In the genomic region with DNA sequence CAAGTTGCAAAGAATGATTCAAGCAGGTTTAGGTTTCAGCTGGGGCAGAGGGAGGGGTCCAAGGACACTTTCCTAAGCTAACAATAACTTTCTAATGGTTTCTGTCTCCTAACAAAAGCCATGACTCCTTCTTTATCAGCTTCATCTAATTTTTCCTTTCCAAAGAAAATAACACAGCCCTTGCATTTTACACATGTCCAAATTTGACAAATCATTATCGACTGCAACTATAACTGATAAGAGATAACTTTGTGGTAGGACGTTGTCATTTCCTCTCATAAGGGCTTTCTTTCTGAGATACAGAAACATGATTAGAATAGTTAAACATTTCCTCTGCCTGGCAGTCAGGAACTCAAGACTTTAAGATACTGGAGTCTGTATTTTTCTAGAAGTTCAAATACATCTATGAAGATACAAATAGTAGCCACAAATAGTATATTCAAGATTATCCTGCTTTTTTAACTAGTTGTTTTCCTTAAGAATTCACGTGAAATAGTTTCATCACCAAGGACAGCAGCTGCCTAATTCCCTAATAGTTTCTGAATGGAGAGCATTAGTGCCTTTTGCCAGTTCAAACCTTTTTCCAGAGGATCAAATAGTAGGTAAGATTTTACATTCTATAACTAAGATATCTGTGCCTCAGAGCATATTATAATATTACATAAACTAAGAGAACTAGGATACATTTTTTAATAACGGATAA, we compare ENCODE assay signal across 1 cellular context.
TF ChIP-seq lines count a peak whose summit lies in the region.

No MANE protein-coding gene starts in this region.

TF ChIP-seq in IMR-90, 13 proteins besides CTCF, POLR2A, EP300 and RAD21:
- TF ChIP-seq MAZ (IDR thresholded peaks at IDR 0.05; ENCODE audit: borderline replicate concordance, low read depth, low read length) (no peak), SMC3 (IDR thresholded peaks at IDR 0.05; ENCODE audit: low read depth, low read length) (no peak), BHLHE40 (IDR thresholded peaks at IDR 0.05; ENCODE audit: low read depth, low read length) (no peak), FOS (IDR thresholded peaks at IDR 0.05; ENCODE audit: low read depth, low read length) (no peak), RCOR1 (IDR thresholded peaks at IDR 0.05; ENCODE audit: insufficient replicate concordance, low read length) (no peak)
